ENCODE assay signal across 29 cellular contexts in the genomic region with DNA sequence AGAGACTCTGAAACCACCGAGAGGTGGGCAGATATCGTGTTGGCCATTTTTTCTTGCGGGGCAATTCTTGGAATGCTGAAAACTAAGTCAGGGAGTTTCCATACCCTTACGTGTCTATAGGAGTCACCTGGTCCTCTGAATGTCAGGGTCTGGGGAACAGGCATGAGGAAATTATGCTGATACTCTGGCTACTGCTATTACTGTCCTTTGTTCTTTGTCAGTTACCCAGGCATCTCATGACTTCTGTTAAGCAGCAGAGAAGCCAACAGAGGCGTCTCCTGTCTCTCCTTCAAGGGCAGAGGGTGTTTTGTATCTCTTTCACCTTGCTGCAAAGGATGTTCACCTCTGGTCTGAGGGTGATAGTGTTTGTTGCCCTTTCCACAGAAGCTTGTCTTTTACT.
"Had no signal": no experiment of that assay in that cellular context is flagged by ENCODE, and none has a peak within 500 bp of the region (broad histone marks: within the 10 kb centered on the region; RNA-seq: fewer than 3 reads in every experiment).

No MANE protein-coding gene starts in this region.

- H3K9me3 Mint-ChIP-seq: activated CD4-positive, alpha-beta T cell treated with anti-CD3 and anti-CD28 coated beads, Interleukin-2, amount 10 ng/mL, durations not matched to agents 7 days and 5 days; activated T-cell treated with anti-CD3 and anti-CD28 coated beads, Interleukin-2, amount 50 U/mL, for 24 hours; activated T-helper 17 cell treated with anti-CD3 and anti-CD28 coated beads, Interleukin-2, amount 50 U/mL, for 72 hours; memory B cell; naive thymus-derived CD8-positive, alpha-beta T cell; stimulated activated effector memory CD8-positive, alpha-beta T cell treated with anti-CD3 and anti-CD28 coated beads, Interleukin-12 subunit alpha, Interleukin-12 subunit beta, amount 100 ng/mL, for 72 hours; stimulated activated naive CD8-positive, alpha-beta T cell treated with anti-CD3 and anti-CD28 coated beads, Interleukin-15, amount 100 ng/mL, for 72 hours had no signal

- H3K4me1 Mint-ChIP-seq: activated CD4-positive, alpha-beta memory T cell treated with anti-CD3 and anti-CD28 coated beads, Interleukin-2, amount 10 ng/mL, durations not matched to agents 7 days and 5 days; activated CD4-positive, alpha-beta T cell treated with anti-CD3 and anti-CD28 coated beads, Interleukin-2, amount 10 ng/mL, durations not matched to agents 7 days and 5 days; activated T-helper 17 cell treated with anti-CD3 and anti-CD28 coated beads, Interleukin-2, amount 50 U/mL, for 72 hours; immature natural killer cell; memory B cell; naive thymus-derived CD8-positive, alpha-beta T cell; stimulated activated effector memory CD8-positive, alpha-beta T cell treated with anti-CD3 and anti-CD28 coated beads, Interleukin-12 subunit alpha, Interleukin-12 subunit beta, amount 100 ng/mL, for 72 hours; stimulated activated naive CD8-positive, alpha-beta T cell treated with anti-CD3 and anti-CD28 coated beads, Interleukin-15, amount 100 ng/mL, for 72 hours had no signal

- H3K27ac Mint-ChIP-seq: activated CD4-positive, alpha-beta memory T cell treated with anti-CD3 and anti-CD28 coated beads, Interleukin-2, amount 10 ng/mL, durations not matched to agents 7 days and 5 days; activated CD4-positive, alpha-beta T cell treated with anti-CD3 and anti-CD28 coated beads, Interleukin-2, amount 10 ng/mL, durations not matched to agents 7 days and 5 days; activated T-cell treated with anti-CD3 and anti-CD28 coated beads, Interleukin-2, amount 50 U/mL, for 24 hours; activated T-helper 17 cell treated with anti-CD3 and anti-CD28 coated beads, Interleukin-2, amount 50 U/mL, for 72 hours; immature natural killer cell; memory B cell; naive thymus-derived CD8-positive, alpha-beta T cell; progenitor cell of endocrine pancreas; stimulated activated effector memory CD8-positive, alpha-beta T cell treated with anti-CD3 and anti-CD28 coated beads, Interleukin-12 subunit alpha, Interleukin-12 subunit beta, amount 100 ng/mL, for 72 hours; stimulated activated naive CD8-positive, alpha-beta T cell treated with anti-CD3 and anti-CD28 coated beads, Interleukin-15, amount 100 ng/mL, for 72 hours; type B pancreatic cell had no signal

- H3K36me3 ChIP-seq: heart left ventricle, right lobe of liver, uterus had no signal

- H3K27me3 Mint-ChIP-seq: activated CD4-positive, alpha-beta memory T cell treated with anti-CD3 and anti-CD28 coated beads, Interleukin-2, amount 10 ng/mL, durations not matched to agents 7 days and 5 days; activated CD4-positive, alpha-beta T cell treated with anti-CD3 and anti-CD28 coated beads, Interleukin-2, amount 10 ng/mL, durations not matched to agents 7 days and 5 days; activated T-cell treated with anti-CD3 and anti-CD28 coated beads, Interleukin-2, amount 50 U/mL, for 24 hours; progenitor cell of endocrine pancreas; type B pancreatic cell had no signal

- H3K27me3 ChIP-seq: heart left ventricle, right lobe of liver, uterus had no signal

- ATAC-seq: activated T-helper 17 cell treated with anti-CD3 and anti-CD28 coated beads, Interleukin-2, amount 50 U/mL, for 72 hours; esophagus mucosa; heart left ventricle; left colon; naive thymus-derived CD8-positive, alpha-beta T cell; right lobe of liver; stimulated activated effector memory CD8-positive, alpha-beta T cell treated with anti-CD3 and anti-CD28 coated beads, Interleukin-12 subunit alpha, Interleukin-12 subunit beta, amount 100 ng/mL, for 72 hours; stimulated activated naive CD8-positive, alpha-beta T cell treated with anti-CD3 and anti-CD28 coated beads, Interleukin-15, amount 100 ng/mL, for 72 hours had no signal

- H3K4me1 ChIP-seq: right lobe of liver, uterus had no signal

- H3K4me3 ChIP-seq: heart left ventricle, right lobe of liver, skin epidermis, uterus had no signal

- H3K4me3 Mint-ChIP-seq: activated CD4-positive, alpha-beta memory T cell treated with anti-CD3 and anti-CD28 coated beads, Interleukin-2, amount 10 ng/mL, durations not matched to agents 7 days and 5 days; activated CD4-positive, alpha-beta T cell treated with anti-CD3 and anti-CD28 coated beads, Interleukin-2, amount 10 ng/mL, durations not matched to agents 7 days and 5 days; activated T-cell treated with anti-CD3 and anti-CD28 coated beads, Interleukin-2, amount 50 U/mL, for 24 hours; activated T-helper 17 cell treated with anti-CD3 and anti-CD28 coated beads, Interleukin-2, amount 50 U/mL, for 72 hours; immature natural killer cell; memory B cell; naive thymus-derived CD8-positive, alpha-beta T cell; stimulated activated effector memory CD8-positive, alpha-beta T cell treated with anti-CD3 and anti-CD28 coated beads, Interleukin-12 subunit alpha, Interleukin-12 subunit beta, amount 100 ng/mL, for 72 hours; stimulated activated naive CD8-positive, alpha-beta T cell treated with anti-CD3 and anti-CD28 coated beads, Interleukin-15, amount 100 ng/mL, for 72 hours; type B pancreatic cell had no signal

- H3K9me3 ChIP-seq: heart left ventricle, right lobe of liver, uterus had no signal

- H3K27ac ChIP-seq: heart left ventricle, right lobe of liver, skin epidermis, uterus had no signal

- DNase-seq: activated CD4-positive, alpha-beta memory T cell treated with anti-CD3 and anti-CD28 coated beads, Interleukin-2, amount 10 ng/mL, durations not matched to agents 7 days and 5 days; activated CD4-positive, alpha-beta T cell treated with anti-CD3 and anti-CD28 coated beads for 1 hour; activated CD4-positive, alpha-beta T cell treated with anti-CD3 and anti-CD28 coated beads, Interleukin-2, amount 10 ng/mL, durations not matched to agents 7 days and 5 days; activated CD8-positive, alpha-beta memory T cell treated with anti-CD3 and anti-CD28 coated beads, Interleukin-2, amount 50 U/mL, for 48 hours; activated gamma-delta T cell treated with Interleukin-2 at 50 U/mL for 16 hours; activated naive CD4-positive, alpha-beta T cell treated with anti-CD3 and anti-CD28 coated beads, Interleukin-2, amount 50 U/mL, for 16 hours; activated T-cell treated with anti-CD3 and anti-CD28 coated beads, Interleukin-2, amount 50 U/mL, for 24 hours; amniotic stem cell; central memory CD4-positive, alpha-beta T cell; foreskin fibroblast; heart left ventricle; hypothalamus; immature natural killer cell; kidney; left colon; naive thymus-derived CD8-positive, alpha-beta T cell; right lobe of liver; stimulated activated CD4-positive, alpha-beta T cell treated with anti-CD3 and anti-CD28 coated beads, Interleukin-12 subunit alpha, Interleukin-12 subunit beta, amount 100 ng/mL, for 4 hours; stimulated activated CD4-positive, alpha-beta T cell treated with anti-CD3 and anti-CD28 coated beads, Interleukin-4, amount 100 ng/mL, for 1 hour; stimulated activated naive CD8-positive, alpha-beta T cell treated with anti-CD3 and anti-CD28 coated beads, Interleukin-15, amount 100 ng/mL, for 72 hours; substantia nigra; uterus had no signal

- H3K36me3 Mint-ChIP-seq: immature natural killer cell; memory B cell; naive thymus-derived CD8-positive, alpha-beta T cell; stimulated activated effector memory CD8-positive, alpha-beta T cell treated with anti-CD3 and anti-CD28 coated beads, Interleukin-12 subunit alpha, Interleukin-12 subunit beta, amount 100 ng/mL, for 72 hours; type B pancreatic cell had no signal
